8 cellular contexts compared by ENCODE assay signal in genomic region chr6:170152989-170153388, GRCh38.
A peak's percentile ranks its signal among the peaks of the same experiment; 100 is the strongest.
DNase-seq lines count a peak whose midpoint lies in the region; ATAC-seq and TF ChIP-seq lines count a peak whose summit lies in the region.

No MANE protein-coding gene starts in this region.

- H3K9me3 ChIP-seq in breast epithelium = no peaks in the 10 kb centered on the region
- no peaks in the 10 kb centered on the region for H3K9me3 ChIP-seq in right lobe of liver

- TF ChIP-seq CTCF in Calu3 (IDR thresholded peaks at IDR 0.05; ENCODE audit: unreplicated experiment) = no peak
- TF ChIP-seq CTCF in breast epithelium (IDR thresholded peaks at IDR 0.05) = no peak
- TF ChIP-seq CTCF in right lobe of liver (IDR thresholded peaks at IDR 0.05) = no peak

- no peak overlapping the region for H3K27ac Mint-ChIP-seq in Calu3 (ENCODE audit: unreplicated experiment)
- H3K27ac Mint-ChIP-seq in naive thymus-derived CD8-positive, alpha-beta T cell = peak overlapping the region in 2 of 10 donors; percentile 9 to 65

- BruUV-seq in Calu3 (replicated peaks; lab: Mats Ljungman, UMichigan) = no TSS peak

- H3K27ac ChIP-seq in breast epithelium = peak overlapping the region; percentile 84 to 88
- peak overlapping the region; percentile 31 to 76 (median 37) for H3K27ac ChIP-seq in right lobe of liver

- H3K4me3 Mint-ChIP-seq in Calu3 (ENCODE audit: low read depth, unreplicated experiment) = peak overlapping the region; percentile 50
- peak overlapping the region in 3 of 10 donors; percentile 31 to 52 (median 51) for H3K4me3 Mint-ChIP-seq in naive thymus-derived CD8-positive, alpha-beta T cell

- CTCF ChIA-PET in Calu3 (lab: Charles Lee) = no interaction called here

- no peaks in the 10 kb centered on the region for H3K27me3 ChIP-seq in breast epithelium
- H3K27me3 ChIP-seq in right lobe of liver = no peaks in the 10 kb centered on the region

- peaks cover 39% of the 10 kb centered on the region for H3K27me3 Mint-ChIP-seq in Calu3 (ENCODE audit: unreplicated experiment)
- peaks cover 0 to 5% (median 0%) of the 10 kb centered on the region in 5 donors for H3K27me3 Mint-ChIP-seq in naive thymus-derived CD8-positive, alpha-beta T cell

- DNase-seq in Calu3 (peak; percentile 58), NCI-H146 (lab: John Stamatoyannopoulos, UW) (peak; percentile 89), breast epithelium (ENCODE audit: low spot score in 2 of 2) (peak; percentile 63 to 72), right lobe of liver (peak; percentile 71 to 74 (median 73)), SKM-1 treated with dmso at 0.1 percent for 144 hours (lab: John Stamatoyannopoulos, UW; ENCODE audit: unreplicated experiment) (no peak)
- DNase-seq in naive thymus-derived CD8-positive, alpha-beta T cell = no peak

- H3K36me3 ChIP-seq in breast epithelium (no peaks in the 10 kb centered on the region), right lobe of liver (no peaks in the 10 kb centered on the region)

- H3K4me1 Mint-ChIP-seq in Calu3 (ENCODE audit: low read depth, unreplicated experiment) = no peaks in the 10 kb centered on the region
- peaks cover 34 to 51% (median 42%) of the 10 kb centered on the region in 4 donors for H3K4me1 Mint-ChIP-seq in naive thymus-derived CD8-positive, alpha-beta T cell

- intact Hi-C loops in Calu3 (cut with micrococcal nuclease; ENCODE audit: unreplicated experiment) = no loop called here
- intact Hi-C loops in breast epithelium (cut with DNase I; ENCODE audit: low total_unique reads) = no loop called here
- intact Hi-C loops in right lobe of liver (cut with DNase I) = no loop called here

- ATAC-seq in right lobe of liver = peak; percentile 41 to 69 (median 62)
- ATAC-seq in GM21717 (IDR thresholded peaks at IDR 0.05; ENCODE audit: unreplicated experiment) = no peak
- ATAC-seq in naive thymus-derived CD8-positive, alpha-beta T cell = no peak
- ATAC-seq in HG03342 (IDR thresholded peaks at IDR 0.05; ENCODE audit: unreplicated experiment) = no peak

- peaks cover 0 to 6% of the 10 kb centered on the region in 2 donors for H3K4me1 ChIP-seq in breast epithelium
- H3K4me1 ChIP-seq in right lobe of liver = peaks cover 0 to 7% (median 0%) of the 10 kb centered on the region in 4 donors

- 20% methylated on average over 1 of the region's 13 CpGs for WGBS in right lobe of liver (ENCODE audit: insufficient coverage, low coverage, low lambda C conversion rate, missing lambda C conversion rate)

- H3K4me3 ChIP-seq in breast epithelium = peak overlapping the region in 2 of 3 donors; percentile 31 to 50
- H3K4me3 ChIP-seq in right lobe of liver = no peak overlapping the region

- H3K36me3 Mint-ChIP-seq in Calu3 (ENCODE audit: insufficient read depth, unreplicated experiment) = peaks cover 5% of the 10 kb centered on the region
- H3K36me3 Mint-ChIP-seq in naive thymus-derived CD8-positive, alpha-beta T cell = no peaks in the 10 kb centered on the region

- TF ChIP-seq POLR2A in breast epithelium (IDR thresholded peaks at IDR 0.05) = no peak
- no peak for TF ChIP-seq POLR2A in right lobe of liver (IDR thresholded peaks at IDR 0.05)

- POLR2A ChIA-PET in naive thymus-derived CD8-positive, alpha-beta T cell (lab: Charles Lee) = interaction anchor here (0.9 to 2.2 kb wide), 2 partner anchors 9 to 64 kb away, joined by 4 to 9 read pairs; no protein-coding TSS in a partner anchor

- peaks cover 5% of the 10 kb centered on the region for H3K9me3 Mint-ChIP-seq in Calu3 (ENCODE audit: low read depth, unreplicated experiment)
- no peaks in the 10 kb centered on the region for H3K9me3 Mint-ChIP-seq in naive thymus-derived CD8-positive, alpha-beta T cell

Comparison
In these comparisons a context has a peak if more than half of its experiments do, and no peak if none do; other contexts are left out.
1. DNase-seq: peak in Calu3 (single experiment), NCI-H146 (single experiment), breast epithelium (2 of 2) and right lobe of liver (3 of 3); none in SKM-1 treated with dmso at 0.1 percent for 144 hours (single experiment) and naive thymus-derived CD8-positive, alpha-beta T cell (0 of 10).
2. H3K4me3 ChIP-seq: peak in breast epithelium (2 of 3); none in right lobe of liver (0 of 3).
3. ATAC-seq: peak in right lobe of liver (4 of 4); none in GM21717 (single experiment), naive thymus-derived CD8-positive, alpha-beta T cell (0 of 2) and HG03342 (single experiment).